Comparison of ENCODE assay signal across 1 cellular context in the genomic region with DNA sequence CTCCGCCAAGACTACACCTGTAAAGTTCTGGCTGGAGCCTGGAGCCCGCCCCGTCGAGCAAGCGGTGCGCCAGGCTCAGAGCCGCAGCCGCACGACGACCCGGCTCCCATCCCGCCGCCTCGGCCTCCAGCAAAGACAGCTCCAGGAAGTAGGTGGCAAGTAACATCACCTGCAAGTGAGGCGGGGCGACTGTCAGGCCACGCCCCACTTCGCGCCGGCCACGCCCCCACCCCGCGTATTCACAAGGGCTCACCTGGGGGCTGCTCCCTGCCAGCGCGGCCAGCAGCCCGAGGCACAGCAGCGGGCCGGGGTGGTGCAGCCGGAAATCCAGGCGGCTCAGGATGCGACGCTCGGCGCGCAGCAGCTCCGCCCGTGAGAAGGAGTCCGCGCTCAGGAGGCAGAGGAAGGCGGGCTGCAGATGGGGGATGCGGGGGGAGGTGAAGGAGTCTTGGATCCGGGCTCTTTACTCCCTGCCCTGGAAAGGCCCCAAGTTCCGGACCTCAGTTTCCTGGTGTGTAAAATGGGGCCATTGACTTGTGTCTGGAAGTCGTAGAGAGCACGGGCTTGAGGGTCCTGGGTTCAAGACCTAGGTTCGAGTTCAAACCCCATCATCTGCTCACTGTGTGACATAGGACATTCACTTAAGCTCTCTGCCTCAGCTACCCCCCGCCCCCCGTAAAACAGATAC.
TF ChIP-seq lines count a peak whose summit lies in the region.

No MANE protein-coding gene starts in this region.

TF ChIP-seq in H1, 55 proteins besides CTCF, POLR2A, EP300 and RAD21:
- TF ChIP-seq TCF12 (IDR thresholded peaks at IDR 0.05; ENCODE audit: low read depth, low read length) (no peak), ASH2L (IDR thresholded peaks at IDR 0.05; ENCODE audit: low read length) (peak; percentile 38), POLR2AphosphoS5 (IDR thresholded peaks at IDR 0.05; ENCODE audit: low read depth, low read length) (peak; percentile 37; the same call in 1 of the 2 replicates), RXRA (IDR thresholded peaks at IDR 0.05; ENCODE audit: insufficient read depth, low read depth, low read length) (no peak), EZH2 (IDR thresholded peaks at IDR 0.05; ENCODE audit: low read depth, low read length, severe bottlenecking) (no peak), HDAC2 (IDR thresholded peaks at IDR 0.05; ENCODE audit: borderline replicate concordance in 1 of 2, low read depth in 2 of 2, low read length in 2 of 2) (peak in 1 of 2 experiments; percentile 90; a peak in 1 of 4 replicates), KDM1A (IDR thresholded peaks at IDR 0.05; ENCODE audit: borderline replicate concordance, low read length) (peak; percentile 96), SP4 (IDR thresholded peaks at IDR 0.05; ENCODE audit: low read length) (no peak), TAF1 (IDR thresholded peaks at IDR 0.05; ENCODE audit: low read depth, low read length) (peak; percentile 75), CBX5 (IDR thresholded peaks at IDR 0.05; ENCODE audit: low read depth, low read length) (no peak), KDM4A (IDR thresholded peaks at IDR 0.05; ENCODE audit: low read depth, low read length, severe bottlenecking) (no peak), SIRT6 (IDR thresholded peaks at IDR 0.05; ENCODE audit: low read length) (no peak), SIX5 (IDR thresholded peaks at IDR 0.05; ENCODE audit: low read depth, low read length) (no peak), TBP (IDR thresholded peaks at IDR 0.05; ENCODE audit: low read depth, low read length) (peak; percentile 72), CHD2 (IDR thresholded peaks at IDR 0.05; ENCODE audit: low read length) (no peak), TAF7 (optimal IDR thresholded peaks at IDR 0.05; ENCODE audit: borderline replicate concordance, low read depth, low read length) (peak; percentile 19), NANOG (IDR thresholded peaks at IDR 0.05; ENCODE audit: insufficient read depth, low read depth, low read length, poor library complexity, severe bottlenecking) (no peak), CREB1 (IDR thresholded peaks at IDR 0.05) (0 out of 2 replicates have a peak, but pooled peaks have one; percentile 17)
- TF ChIP-seq, protein P1, sequence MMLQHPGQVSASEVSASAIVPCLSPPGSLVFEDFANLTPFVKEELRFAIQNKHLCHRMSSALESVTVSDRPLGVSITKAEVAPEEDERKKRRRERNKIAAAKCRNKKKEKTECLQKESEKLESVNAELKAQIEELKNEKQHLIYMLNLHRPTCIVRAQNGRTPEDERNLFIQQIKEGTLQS (IDR thresholded peaks at IDR 0.05; ENCODE audit: insufficient read depth, low read depth, low read length) = no peak
- TF ChIP-seq, protein P2, sequence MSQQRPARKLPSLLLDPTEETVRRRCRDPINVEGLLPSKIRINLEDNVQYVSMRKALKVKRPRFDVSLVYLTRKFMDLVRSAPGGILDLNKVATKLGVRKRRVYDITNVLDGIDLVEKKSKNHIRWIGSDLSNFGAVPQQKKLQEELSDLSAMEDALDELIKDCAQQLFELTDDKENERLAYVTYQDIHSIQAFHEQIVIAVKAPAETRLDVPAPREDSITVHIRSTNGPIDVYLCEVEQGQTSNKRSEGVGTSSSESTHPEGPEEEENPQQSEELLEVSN (IDR thresholded peaks at IDR 0.05) = peak; percentile 67; the same call in 1 of the 2 replicates
- TF ChIP-seq, protein P3, sequence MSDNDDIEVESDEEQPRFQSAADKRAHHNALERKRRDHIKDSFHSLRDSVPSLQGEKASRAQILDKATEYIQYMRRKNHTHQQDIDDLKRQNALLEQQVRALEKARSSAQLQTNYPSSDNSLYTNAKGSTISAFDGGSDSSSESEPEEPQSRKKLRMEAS (IDR thresholded peaks at IDR 0.05) = peak; percentile 54; the same call in 1 of the 2 replicates
